Comparison of ENCODE assay signal across 1 cellular context in genomic region chr11:63681208-63682044, GRCh38.
TF ChIP-seq lines count a peak whose summit lies in the region.

Gene RTN3 (plus strand): TSS chr11:63681500. CDS start chr11:63681637, 137 bp downstream.

TF ChIP-seq in K562, 482 proteins besides CTCF, POLR2A, EP300 and RAD21 (continued from another document and continues in another):
- TF ChIP-seq HEY1 (CRISPR knock-in tag; IDR thresholded peaks at IDR 0.05; ENCODE audit: borderline replicate concordance) (no peak), E2F3 (CRISPR knock-in tag; IDR thresholded peaks at IDR 0.05) (0 out of 2 replicates have a peak, but pooled peaks have one; percentile 10), GTF2E2 (tag; IDR thresholded peaks at IDR 0.05) (no peak), ELF2 (CRISPR knock-in tag; IDR thresholded peaks at IDR 0.05) (0 out of 2 replicates have a peak, but pooled peaks have one; percentile 14), ZSCAN32 (CRISPR knock-in tag; IDR thresholded peaks at IDR 0.05) (no peak), HDAC6 (IDR thresholded peaks at IDR 0.05; ENCODE audit: low read depth, low read length) (no peak), HNRNPLL (IDR thresholded peaks at IDR 0.05; ENCODE audit: low read depth, low read length, poor library complexity, severe bottlenecking) (peak; percentile 99), STAG1 (CRISPR knock-in tag; IDR thresholded peaks at IDR 0.05; ENCODE audit: borderline replicate concordance) (no peak), POLR2AphosphoS5 (IDR thresholded peaks at IDR 0.05; ENCODE audit: control insufficient read depth, insufficient read depth, low read depth, low read length) (peak; percentile 93), ZBTB9 (CRISPR knock-in tag; IDR thresholded peaks at IDR 0.05) (no peak), ZBTB34 (CRISPR knock-in tag; IDR thresholded peaks at IDR 0.05) (no peak), NR3C1 (CRISPR knock-in tag; IDR thresholded peaks at IDR 0.05) (no peak), BACH1 (tag; IDR thresholded peaks at IDR 0.05) (no peak), ZNF717 (CRISPR knock-in tag; IDR thresholded peaks at IDR 0.05) (no peak), RBBP5 (IDR thresholded peaks at IDR 0.05; ENCODE audit: borderline replicate concordance, insufficient read depth, low read length, poor library complexity, severe bottlenecking) (peak; percentile 79), ZNF780A (CRISPR knock-in tag; IDR thresholded peaks at IDR 0.05) (no peak), MXI1 (IDR thresholded peaks at IDR 0.05; ENCODE audit: low read depth, low read length) (peak; percentile 28; the same call in 1 of the 2 replicates), CC2D1A (IDR thresholded peaks at IDR 0.05) (no peak; the same call in 1 of the 2 replicates), PHF21A (IDR thresholded peaks at IDR 0.05; ENCODE audit: borderline replicate concordance, low read depth) (no peak), ELK3 (CRISPR knock-in tag; IDR thresholded peaks at IDR 0.05) (no peak), RFX7 (CRISPR knock-in tag; IDR thresholded peaks at IDR 0.05) (no peak), ZBTB1 (CRISPR knock-in tag; IDR thresholded peaks at IDR 0.05; ENCODE audit: borderline replicate concordance, low read depth) (peak; percentile 51; the same call in 1 of the 2 replicates), ZNF444 (CRISPR knock-in tag; IDR thresholded peaks at IDR 0.05) (no peak), TAF7 (tag; IDR thresholded peaks at IDR 0.05) (peak; percentile 76), EP400 (IDR thresholded peaks at IDR 0.05) (peak; percentile 72), TSHZ1 (CRISPR knock-in tag; IDR thresholded peaks at IDR 0.05) (no peak), MECOM (CRISPR knock-in tag; IDR thresholded peaks at IDR 0.05) (no peak), XRCC4 (IDR thresholded peaks at IDR 0.05; ENCODE audit: extremely low read depth, insufficient read depth, insufficient read length) (no peak), ZKSCAN1 (IDR thresholded peaks at IDR 0.05; ENCODE audit: low read depth, low read length) (no peak), ZBTB2 (IDR thresholded peaks at IDR 0.05) (peak; percentile 99), FOXA3 (CRISPR knock-in tag; conservative IDR thresholded peaks at IDR 0.05 in 1 of 2, IDR thresholded peaks at IDR 0.05 in 1 of 2) (no peak), ZNF408 (CRISPR knock-in tag; IDR thresholded peaks at IDR 0.05; ENCODE audit: low read depth) (no peak), RBM25 (IDR thresholded peaks at IDR 0.05; ENCODE audit: low read depth, low read length, severe bottlenecking) (no peak), KAT2B (IDR thresholded peaks at IDR 0.05; ENCODE audit: low read depth, low read length) (no peak), ZC3H11A (IDR thresholded peaks at IDR 0.05; ENCODE audit: low read depth, low read length) (no peak), ZNF583 (CRISPR knock-in tag; IDR thresholded peaks at IDR 0.05) (no peak), SRSF7 (optimal IDR thresholded peaks at IDR 0.05; ENCODE audit: low read depth, low read length) (no peak), ZNF384 (IDR thresholded peaks at IDR 0.05; ENCODE audit: low read depth, low read length) (no peak), NBN (IDR thresholded peaks at IDR 0.05; ENCODE audit: low read depth) (peak; percentile 38), KAT7 (CRISPR knock-in tag; IDR thresholded peaks at IDR 0.05; ENCODE audit: borderline replicate concordance) (peak; percentile 92; the same call in 1 of the 2 replicates), NCOR1 (IDR thresholded peaks at IDR 0.05) (no peak), ZBTB43 (CRISPR knock-in tag; IDR thresholded peaks at IDR 0.05) (no peak), STAT5B (CRISPR knock-in tag; IDR thresholded peaks at IDR 0.05) (no peak), ARNT (IDR thresholded peaks at IDR 0.05) (peak in 1 of 2 experiments; percentile 68; a peak in 1 of 4 replicates), ESRRA (IDR thresholded peaks at IDR 0.05; ENCODE audit: borderline replicate concordance, low read depth) (no peak), OTX1 (CRISPR knock-in tag; IDR thresholded peaks at IDR 0.05) (no peak), L3MBTL2 (IDR thresholded peaks at IDR 0.05) (peak; percentile 85), ZNF146 (CRISPR knock-in tag; IDR thresholded peaks at IDR 0.05; ENCODE audit: unreplicated experiment) (no peak)
- TF ChIP-seq, protein P1, sequence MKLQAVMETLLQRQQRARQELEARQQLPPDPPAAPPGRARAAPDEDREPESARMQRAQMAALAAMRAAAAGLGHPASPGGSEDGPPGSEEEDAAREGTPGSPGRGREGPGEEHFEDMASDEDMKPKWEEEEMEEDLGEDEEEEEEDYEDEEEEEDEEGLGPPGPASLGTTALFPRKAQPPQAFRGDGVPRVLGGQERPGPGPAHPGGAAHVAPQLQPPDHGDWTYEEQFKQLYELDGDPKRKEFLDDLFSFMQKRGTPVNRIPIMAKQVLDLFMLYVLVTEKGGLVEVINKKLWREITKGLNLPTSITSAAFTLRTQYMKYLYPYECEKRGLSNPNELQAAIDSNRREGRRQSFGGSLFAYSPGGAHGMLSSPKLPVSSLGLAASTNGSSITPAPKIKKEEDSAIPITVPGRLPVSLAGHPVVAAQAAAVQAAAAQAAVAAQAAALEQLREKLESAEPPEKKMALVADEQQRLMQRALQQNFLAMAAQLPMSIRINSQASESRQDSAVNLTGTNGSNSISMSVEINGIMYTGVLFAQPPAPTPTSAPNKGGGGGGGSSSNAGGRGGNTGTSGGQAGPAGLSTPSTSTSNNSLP (IDR thresholded peaks at IDR 0.05; ENCODE audit: borderline replicate concordance, low read depth, low read length), result 0 out of 2 replicates have a peak, but pooled peaks have one; percentile 1
- TF ChIP-seq, protein P2, sequence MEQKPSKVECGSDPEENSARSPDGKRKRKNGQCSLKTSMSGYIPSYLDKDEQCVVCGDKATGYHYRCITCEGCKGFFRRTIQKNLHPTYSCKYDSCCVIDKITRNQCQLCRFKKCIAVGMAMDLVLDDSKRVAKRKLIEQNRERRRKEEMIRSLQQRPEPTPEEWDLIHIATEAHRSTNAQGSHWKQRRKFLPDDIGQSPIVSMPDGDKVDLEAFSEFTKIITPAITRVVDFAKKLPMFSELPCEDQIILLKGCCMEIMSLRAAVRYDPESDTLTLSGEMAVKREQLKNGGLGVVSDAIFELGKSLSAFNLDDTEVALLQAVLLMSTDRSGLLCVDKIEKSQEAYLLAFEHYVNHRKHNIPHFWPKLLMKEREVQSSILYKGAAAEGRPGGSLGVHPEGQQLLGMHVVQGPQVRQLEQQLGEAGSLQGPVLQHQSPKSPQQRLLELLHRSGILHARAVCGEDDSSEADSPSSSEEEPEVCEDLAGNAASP (IDR thresholded peaks at IDR 0.05), result no peak
- TF ChIP-seq, protein P3, sequence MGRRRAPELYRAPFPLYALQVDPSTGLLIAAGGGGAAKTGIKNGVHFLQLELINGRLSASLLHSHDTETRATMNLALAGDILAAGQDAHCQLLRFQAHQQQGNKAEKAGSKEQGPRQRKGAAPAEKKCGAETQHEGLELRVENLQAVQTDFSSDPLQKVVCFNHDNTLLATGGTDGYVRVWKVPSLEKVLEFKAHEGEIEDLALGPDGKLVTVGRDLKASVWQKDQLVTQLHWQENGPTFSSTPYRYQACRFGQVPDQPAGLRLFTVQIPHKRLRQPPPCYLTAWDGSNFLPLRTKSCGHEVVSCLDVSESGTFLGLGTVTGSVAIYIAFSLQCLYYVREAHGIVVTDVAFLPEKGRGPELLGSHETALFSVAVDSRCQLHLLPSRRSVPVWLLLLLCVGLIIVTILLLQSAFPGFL (CRISPR knock-in tag; IDR thresholded peaks at IDR 0.05), result 0 out of 2 replicates have a peak, but pooled peaks have one; percentile 68
- TF ChIP-seq, protein P4, sequence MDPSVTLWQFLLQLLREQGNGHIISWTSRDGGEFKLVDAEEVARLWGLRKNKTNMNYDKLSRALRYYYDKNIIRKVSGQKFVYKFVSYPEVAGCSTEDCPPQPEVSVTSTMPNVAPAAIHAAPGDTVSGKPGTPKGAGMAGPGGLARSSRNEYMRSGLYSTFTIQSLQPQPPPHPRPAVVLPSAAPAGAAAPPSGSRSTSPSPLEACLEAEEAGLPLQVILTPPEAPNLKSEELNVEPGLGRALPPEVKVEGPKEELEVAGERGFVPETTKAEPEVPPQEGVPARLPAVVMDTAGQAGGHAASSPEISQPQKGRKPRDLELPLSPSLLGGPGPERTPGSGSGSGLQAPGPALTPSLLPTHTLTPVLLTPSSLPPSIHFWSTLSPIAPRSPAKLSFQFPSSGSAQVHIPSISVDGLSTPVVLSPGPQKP (CRISPR knock-in tag; IDR thresholded peaks at IDR 0.05), result no peak
- TF ChIP-seq, protein P5, sequence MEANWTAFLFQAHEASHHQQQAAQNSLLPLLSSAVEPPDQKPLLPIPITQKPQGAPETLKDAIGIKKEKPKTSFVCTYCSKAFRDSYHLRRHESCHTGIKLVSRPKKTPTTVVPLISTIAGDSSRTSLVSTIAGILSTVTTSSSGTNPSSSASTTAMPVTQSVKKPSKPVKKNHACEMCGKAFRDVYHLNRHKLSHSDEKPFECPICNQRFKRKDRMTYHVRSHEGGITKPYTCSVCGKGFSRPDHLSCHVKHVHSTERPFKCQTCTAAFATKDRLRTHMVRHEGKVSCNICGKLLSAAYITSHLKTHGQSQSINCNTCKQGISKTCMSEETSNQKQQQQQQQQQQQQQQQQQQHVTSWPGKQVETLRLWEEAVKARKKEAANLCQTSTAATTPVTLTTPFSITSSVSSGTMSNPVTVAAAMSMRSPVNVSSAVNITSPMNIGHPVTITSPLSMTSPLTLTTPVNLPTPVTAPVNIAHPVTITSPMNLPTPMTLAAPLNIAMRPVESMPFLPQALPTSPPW (CRISPR knock-in tag; IDR thresholded peaks at IDR 0.05), result peak; percentile 81
